37 cellular contexts compared by ENCODE assay signal in genomic region chr5:45105491-45105994, GRCh38.
"Had no signal": no experiment of that assay in that cellular context is flagged by ENCODE, and none has a peak within 500 bp of the region (broad histone marks: within the 10 kb centered on the region; RNA-seq: fewer than 3 reads in every experiment).

No MANE protein-coding gene starts in this region.

- H3K4me3 ChIP-seq: adrenal gland, body of pancreas had no signal

- H3K4me1 Mint-ChIP-seq: activated CD4-positive, alpha-beta memory T cell treated with anti-CD3 and anti-CD28 coated beads, Interleukin-2, amount 10 ng/mL, durations not matched to agents 7 days and 5 days; activated CD4-positive, alpha-beta T cell treated with anti-CD3 and anti-CD28 coated beads for 36 hours; activated CD4-positive, alpha-beta T cell treated with anti-CD3 and anti-CD28 coated beads, Interleukin-2, amount 10 ng/mL, durations not matched to agents 24 days and 14 days; activated naive CD4-positive, alpha-beta T cell treated with anti-CD3 and anti-CD28 coated beads, Interleukin-2, amount 50 U/mL, for 24 hours; activated naive CD8-positive, alpha-beta T cell treated with anti-CD3 and anti-CD28 coated beads for 36 hours; activated naive CD8-positive, alpha-beta T cell treated with anti-CD3 and anti-CD28 coated beads, Interleukin-2, amount 50 U/mL, for 24 hours; T-helper 17 cell had no signal

- H3K9me3 ChIP-seq: adrenal gland, body of pancreas had no signal

- DNase-seq: activated CD4-positive, alpha-beta memory T cell treated with anti-CD3 and anti-CD28 coated beads, Interleukin-2, amount 10 ng/mL, durations not matched to agents 7 days and 5 days; activated CD4-positive, alpha-beta T cell treated with anti-CD3 and anti-CD28 coated beads for 36 hours; activated CD4-positive, alpha-beta T cell treated with anti-CD3 and anti-CD28 coated beads, Interleukin-2, amount 10 ng/mL, durations not matched to agents 24 days and 14 days; activated CD4-positive, alpha-beta T cell treated with anti-CD3 and anti-CD28 coated beads, Interleukin-2, amount 50 U/mL, for 4 hours; activated CD4-positive, CD25-positive, alpha-beta regulatory T cell; activated CD4-positive, CD25-positive, alpha-beta regulatory T cell treated with anti-CD3 and anti-CD28 coated beads, Interleukin-2, amount 50 U/mL, for 72 hours; activated CD8-positive, alpha-beta memory T cell treated with anti-CD3 and anti-CD28 coated beads, Interleukin-2, amount 50 U/mL, for 48 hours; activated effector memory CD4-positive, alpha-beta T cell treated with Interleukin-2 at 50 U/mL for 16 hours; activated gamma-delta T cell treated with Interleukin-2 at 50 U/mL for 16 hours; activated naive CD4-positive, alpha-beta T cell treated with anti-CD3 and anti-CD28 coated beads for 36 hours; activated naive CD8-positive, alpha-beta T cell treated with anti-CD3 and anti-CD28 coated beads for 36 hours; activated naive CD8-positive, alpha-beta T cell treated with anti-CD3 and anti-CD28 coated beads, Interleukin-2, amount 50 U/mL, for 24 hours; activated T-cell treated with anti-CD3 and anti-CD28 coated beads for 4 hours; activated T-cell treated with anti-CD3 and anti-CD28 coated beads, Interleukin-2, amount 50 U/mL, for 24 hours; activated T-cell treated with anti-CD3 and anti-CD28 coated beads, Interleukin-2, amount 50 U/mL, for 72 hours; adrenal gland; amygdala; aorta; body of pancreas; caudate nucleus; cortex of kidney; dermis blood vessel endothelial cell; effector CD4-positive, alpha-beta T cell; foreskin fibroblast; head of caudate nucleus; hippocampal formation; T-helper 1 cell; T-helper 17 cell; T1000 had no signal

- H3K27me3 ChIP-seq: adrenal gland, body of pancreas had no signal

- H3K4me1 ChIP-seq: adrenal gland, body of pancreas had no signal

- ATAC-seq: activated CD4-positive, alpha-beta T cell treated with anti-CD3 and anti-CD28 coated beads for 36 hours; activated naive CD8-positive, alpha-beta T cell treated with anti-CD3 and anti-CD28 coated beads, Interleukin-2, amount 50 U/mL, for 24 hours; activated T-cell treated with anti-CD3 and anti-CD28 coated beads, Interleukin-2, amount 50 U/mL, for 72 hours; body of pancreas; esophagus mucosa; T-helper 17 cell had no signal

- H3K27me3 Mint-ChIP-seq: activated CD4-positive, alpha-beta memory T cell treated with anti-CD3 and anti-CD28 coated beads, Interleukin-2, amount 10 ng/mL, durations not matched to agents 7 days and 5 days; activated CD4-positive, alpha-beta T cell treated with anti-CD3 and anti-CD28 coated beads for 36 hours; activated CD4-positive, alpha-beta T cell treated with anti-CD3 and anti-CD28 coated beads, Interleukin-2, amount 10 ng/mL, durations not matched to agents 24 days and 14 days; activated naive CD4-positive, alpha-beta T cell treated with anti-CD3 and anti-CD28 coated beads, Interleukin-2, amount 50 U/mL, for 24 hours; activated naive CD8-positive, alpha-beta T cell treated with anti-CD3 and anti-CD28 coated beads for 36 hours; activated naive CD8-positive, alpha-beta T cell treated with anti-CD3 and anti-CD28 coated beads, Interleukin-2, amount 50 U/mL, for 24 hours; activated T-cell treated with anti-CD3 and anti-CD28 coated beads, Interleukin-2, amount 50 U/mL, for 24 hours; T-helper 17 cell had no signal

- H3K36me3 Mint-ChIP-seq: activated naive CD4-positive, alpha-beta T cell treated with anti-CD3 and anti-CD28 coated beads, Interleukin-2, amount 50 U/mL, for 24 hours; activated naive CD8-positive, alpha-beta T cell treated with anti-CD3 and anti-CD28 coated beads for 36 hours had no signal

- H3K27ac ChIP-seq: adrenal gland, body of pancreas, epithelial cell of prostate had no signal

- H3K27ac Mint-ChIP-seq: activated CD4-positive, alpha-beta memory T cell treated with anti-CD3 and anti-CD28 coated beads, Interleukin-2, amount 10 ng/mL, durations not matched to agents 7 days and 5 days; activated CD4-positive, alpha-beta T cell treated with anti-CD3 and anti-CD28 coated beads for 36 hours; activated CD4-positive, alpha-beta T cell treated with anti-CD3 and anti-CD28 coated beads, Interleukin-2, amount 10 ng/mL, durations not matched to agents 24 days and 14 days; activated naive CD4-positive, alpha-beta T cell treated with anti-CD3 and anti-CD28 coated beads for 36 hours; activated naive CD4-positive, alpha-beta T cell treated with anti-CD3 and anti-CD28 coated beads, Interleukin-2, amount 50 U/mL, for 24 hours; activated naive CD8-positive, alpha-beta T cell treated with anti-CD3 and anti-CD28 coated beads for 36 hours; activated naive CD8-positive, alpha-beta T cell treated with anti-CD3 and anti-CD28 coated beads, Interleukin-2, amount 50 U/mL, for 24 hours; activated T-cell treated with anti-CD3 and anti-CD28 coated beads, Interleukin-2, amount 50 U/mL, for 24 hours; activated T-cell treated with anti-CD3 and anti-CD28 coated beads, Interleukin-2, amount 50 U/mL, for 72 hours; T-helper 17 cell; T-helper 2 cell treated with Interferon-gamma antibody and Interleukin-4, amounts not matched to agents 5 μg/mL and 100 μg/mL, for 36 hours had no signal

- H3K36me3 ChIP-seq: adrenal gland had no signal

- H3K4me3 Mint-ChIP-seq: activated CD4-positive, alpha-beta memory T cell treated with anti-CD3 and anti-CD28 coated beads, Interleukin-2, amount 10 ng/mL, durations not matched to agents 7 days and 5 days; activated CD4-positive, alpha-beta T cell treated with anti-CD3 and anti-CD28 coated beads for 36 hours; activated CD4-positive, alpha-beta T cell treated with anti-CD3 and anti-CD28 coated beads, Interleukin-2, amount 10 ng/mL, durations not matched to agents 24 days and 14 days; activated naive CD4-positive, alpha-beta T cell treated with anti-CD3 and anti-CD28 coated beads for 36 hours; activated naive CD4-positive, alpha-beta T cell treated with anti-CD3 and anti-CD28 coated beads, Interleukin-2, amount 50 U/mL, for 24 hours; activated naive CD8-positive, alpha-beta T cell treated with anti-CD3 and anti-CD28 coated beads for 36 hours; activated naive CD8-positive, alpha-beta T cell treated with anti-CD3 and anti-CD28 coated beads, Interleukin-2, amount 50 U/mL, for 24 hours; activated T-cell treated with anti-CD3 and anti-CD28 coated beads, Interleukin-2, amount 50 U/mL, for 24 hours; activated T-cell treated with anti-CD3 and anti-CD28 coated beads, Interleukin-2, amount 50 U/mL, for 72 hours; T-helper 17 cell; T-helper 2 cell treated with Interferon-gamma antibody and Interleukin-4, amounts not matched to agents 5 μg/mL and 100 μg/mL, for 36 hours had no signal

- FAIRE-seq: colon, endometrium, endothelial cell of umbilical vein, frontal cortex had no signal
